ENCODE assay signal across 14 cellular contexts in genomic region chr4:166839615-166840251, GRCh38.
DNase-seq lines count a peak whose midpoint lies in the region; ATAC-seq and TF ChIP-seq lines count a peak whose summit lies in the region.
"Had no signal": no experiment of that assay in that cellular context is flagged by ENCODE, and none has a peak within 500 bp of the region (broad histone marks: within the 10 kb centered on the region; RNA-seq: fewer than 3 reads in every experiment).

No MANE protein-coding gene starts in this region.

- H3K23ac ChIP-seq in H9 (ENCODE audit: insufficient read length, low read depth, low read length) = no peak overlapping the region

- no peak overlapping the region; a peak in 1 of 7 replicates for H3K27ac Mint-ChIP-seq in H9

- H3K9ac ChIP-seq in OCI-LY3 (ENCODE audit: low read length) = peak overlapping the region; percentile 67
- no peak overlapping the region for H3K9ac ChIP-seq in H9 (ENCODE audit: extremely low read depth, insufficient read length, low read length)

- peaks cover 30% of the 10 kb centered on the region for H3K9me3 ChIP-seq in OCI-LY3 (ENCODE audit: insufficient read depth, low read length)
- no peaks in the 10 kb centered on the region for H3K9me3 ChIP-seq in right cardiac atrium (ENCODE audit: control insufficient read depth, low read length)
- H3K9me3 ChIP-seq in H9 (ENCODE audit: control insufficient read depth, low read depth, low read length) = peaks cover 6% of the 10 kb centered on the region
- H3K9me3 ChIP-seq: psoas muscle had no signal

- H3K18ac ChIP-seq in H9 (ENCODE audit: insufficient read length, low read depth, low read length) = no peak overlapping the region

- 89% methylated on average over 4 of the region's 4 CpGs for WGBS in right cardiac atrium
- WGBS in H9 (ENCODE audit: extremely low coverage, insufficient read length, low lambda C conversion rate) = no CpG with 5 or more reads among the region's 4 CpGs

- H3K79me2 ChIP-seq in OCI-LY3 (ENCODE audit: low read length) = no peaks in the 10 kb centered on the region
- no peaks in the 10 kb centered on the region for H3K79me2 ChIP-seq in H9 (ENCODE audit: insufficient read depth, low read length)

- no peak for DNase-seq in stimulated activated naive CD4-positive, alpha-beta T cell treated with Interleukin-2 at 50 U/mL for 16 hours (lab: John Stamatoyannopoulos, UW)
- DNase-seq in right cardiac atrium = no peak
- no peak for DNase-seq in H9
- no peak for DNase-seq in GF-D8 (lab: John Stamatoyannopoulos, UW)
- DNase-seq: IMR-90; mesendoderm; NCI-H2081; psoas muscle; stimulated activated CD4-positive, alpha-beta T cell treated with anti-CD3 and anti-CD28 coated beads, Interleukin-4, amount 100 ng/mL, for 24 hours had no signal

- peak; percentile 44; the same call in 1 of the 2 replicates for TF ChIP-seq CTCF in OCI-LY3 (IDR thresholded peaks at IDR 0.05; ENCODE audit: low read depth, low read length)
- no peak for TF ChIP-seq CTCF in H9 (conservative IDR thresholded peaks at IDR 0.05)

- H3K4me3 ChIP-seq in OCI-LY3 (ENCODE audit: low read length) (peak overlapping the region; percentile 65), right cardiac atrium (ENCODE audit: low read length) (no peak overlapping the region)
- H3K4me3 ChIP-seq: psoas muscle, suprapubic skin had no signal

- H3K36me3 Mint-ChIP-seq in H9 (ENCODE audit: insufficient read depth in 1 of 3, low read depth in 3 of 3) = peaks cover 3 to 16% (median 6%) of the 10 kb centered on the region in 3 experiments; a peak in 4 of 7 replicates

- no peaks in the 10 kb centered on the region for H3K4me1 Mint-ChIP-seq in H9

- peak overlapping the region; percentile 68 for H2AFZ ChIP-seq in OCI-LY3 (ENCODE audit: low read depth, low read length)
- no peak overlapping the region for H2AFZ ChIP-seq in H9 (ENCODE audit: low read length)

- no peak overlapping the region for H4K91ac ChIP-seq in H9 (ENCODE audit: insufficient read length, low read depth, low read length)

- H3K27me3 ChIP-seq in OCI-LY3 (ENCODE audit: low read depth, low read length) = no peaks in the 10 kb centered on the region
- H3K27me3 ChIP-seq in right cardiac atrium (ENCODE audit: control insufficient read depth, insufficient read depth) = no peaks in the 10 kb centered on the region
- no peaks in the 10 kb centered on the region for H3K27me3 ChIP-seq in H9 (ENCODE audit: insufficient read depth, low read length)
- H3K27me3 ChIP-seq: suprapubic skin had no signal

- H4K5ac ChIP-seq in H9 (ENCODE audit: insufficient read length, low read depth, low read length) = no peak overlapping the region

- H3K27me3 Mint-ChIP-seq in H9 (ENCODE audit: low read depth) = no peaks in the 10 kb centered on the region

- peak overlapping the region; percentile 92 for H3K27ac ChIP-seq in OCI-LY3 (ENCODE audit: low read length)
- no peak overlapping the region for H3K27ac ChIP-seq in right cardiac atrium (ENCODE audit: low read length)
- no peak overlapping the region for H3K27ac ChIP-seq in H9 (ENCODE audit: insufficient read length, low read depth, low read length)
- H3K27ac ChIP-seq: psoas muscle, suprapubic skin had no signal

- H2BK12ac ChIP-seq in H9 (ENCODE audit: insufficient read length, low read depth, low read length) = no peak overlapping the region

- peaks cover 28% of the 10 kb centered on the region for H3K4me1 ChIP-seq in OCI-LY3 (ENCODE audit: low read length)
- H3K4me1 ChIP-seq in right cardiac atrium (ENCODE audit: control insufficient read depth, insufficient read depth, low read length) = no peaks in the 10 kb centered on the region
- no peaks in the 10 kb centered on the region for H3K4me1 ChIP-seq in H9 (ENCODE audit: insufficient read depth, low read length)
- H3K4me1 ChIP-seq: psoas muscle, suprapubic skin had no signal

- intact Hi-C loops in right cardiac atrium (cut with DNase I) = no loop called here

- peak overlapping the region; percentile 82 for H3K4me2 ChIP-seq in OCI-LY3 (ENCODE audit: low read length)
- H3K4me2 ChIP-seq in H9 (ENCODE audit: insufficient read depth, insufficient read length, low read length) = no peak overlapping the region

- no peak overlapping the region for H2BK120ac ChIP-seq in H9 (ENCODE audit: low read depth, low read length, poor library complexity, severe bottlenecking)

- H3K9me3 Mint-ChIP-seq in H9 = peaks cover 0 to 13% of the 10 kb centered on the region in 2 experiments; a peak in 3 of 5 replicates

- no peaks in the 10 kb centered on the region for H3K79me1 ChIP-seq in H9 (ENCODE audit: insufficient read depth, low read depth, low read length, poor library complexity, severe bottlenecking)

- no peak overlapping the region for H2BK5ac ChIP-seq in H9 (ENCODE audit: insufficient read length, low read length)

- H3K4ac ChIP-seq in H9 (ENCODE audit: low read depth, low read length) = no peak overlapping the region

- H3K14ac ChIP-seq in H9 (ENCODE audit: insufficient read depth, low read length) = no peak overlapping the region

- no peak overlapping the region for H4K8ac ChIP-seq in H9 (replicated peaks; ENCODE audit: insufficient read length, low read depth, low read length)

- H3K23me2 ChIP-seq in H9 (ENCODE audit: insufficient read length, low read depth, low read length, poor library complexity, severe bottlenecking) = no peaks in the 10 kb centered on the region

- peak; percentile 84 for ATAC-seq in GM18858 (IDR thresholded peaks at IDR 0.05; ENCODE audit: unreplicated experiment)
- ATAC-seq in GM21515 (IDR thresholded peaks at IDR 0.05; ENCODE audit: unreplicated experiment) = peak; percentile 76
- ATAC-seq in HG03039 (IDR thresholded peaks at IDR 0.05; ENCODE audit: unreplicated experiment) = peak; percentile 77
- no peak for ATAC-seq in right cardiac atrium
- ATAC-seq: psoas muscle had no signal

- no peak overlapping the region for H2AK5ac ChIP-seq in H9 (ENCODE audit: insufficient read length, low read length)

- H2BK15ac ChIP-seq in H9 (ENCODE audit: low read depth, low read length) = no peak overlapping the region

- H3K4me3 Mint-ChIP-seq in H9 = no peak overlapping the region

- H3K56ac ChIP-seq in H9 (ENCODE audit: insufficient read length, low read depth, low read length) = no peak overlapping the region

- H2BK20ac ChIP-seq in H9 (ENCODE audit: low read depth, low read length, poor library complexity, severe bottlenecking) = no peak overlapping the region

- H4K20me1 ChIP-seq in OCI-LY3 (ENCODE audit: insufficient read depth, low read length) (no peaks in the 10 kb centered on the region), H9 (ENCODE audit: control insufficient read depth, insufficient read depth, insufficient read length) (no peaks in the 10 kb centered on the region)

- peaks cover 37% of the 10 kb centered on the region for H3K36me3 ChIP-seq in OCI-LY3 (replicated peaks; ENCODE audit: low read depth, low read length)
- H3K36me3 ChIP-seq: suprapubic skin had no signal

- H3T11ph ChIP-seq in H9 (ENCODE audit: low read length) = no peak overlapping the region

Comparison
In these comparisons a context has a peak if more than half of its experiments do, and no peak if none do; other contexts are left out.
1. ATAC-seq: peak in GM18858 (single experiment), GM21515 (single experiment) and HG03039 (single experiment); none in right cardiac atrium (0 of 2).